In genomic region chrX:139759637-139760036, GRCh38 we compare ENCODE assay signal across 10 cellular contexts. TPM values are rescaled to one million over a fixed set of nuclear protein-coding genes. Genes with fewer than 3 reads are reported as not detected.
DNase-seq lines count a peak whose midpoint lies in the region; ATAC-seq and TF ChIP-seq lines count a peak whose summit lies in the region.
"Had no signal": no experiment of that assay in that cellular context is flagged by ENCODE, and none has a peak within 500 bp of the region (broad histone marks: within the 10 kb centered on the region; RNA-seq: fewer than 3 reads in every experiment).

No MANE protein-coding gene starts in this region.

- no peak overlapping the region for H3K4me3 Mint-ChIP-seq in activated T-cell treated with anti-CD3 and anti-CD28 coated beads, Interleukin-2, amount 50 U/mL, for 24 hours

- H3K4me3 ChIP-seq in A673 (ENCODE audit: low read depth, low read length, poor library complexity, severe bottlenecking): no peak overlapping the region

- peaks cover 28% of the 10 kb centered on the region in 2 donors for H3K36me3 Mint-ChIP-seq in activated naive CD4-positive, alpha-beta T cell treated with anti-CD3 and anti-CD28 coated beads, Interleukin-2, amount 50 U/mL, for 72 hours
- peaks cover 56% of the 10 kb centered on the region for H3K36me3 Mint-ChIP-seq in activated T-cell treated with anti-CD3 and anti-CD28 coated beads, Interleukin-2, amount 50 U/mL, for 24 hours (ENCODE audit: low read depth)

- no peaks in the 10 kb centered on the region for H3K27me3 ChIP-seq in A673 (replicated peaks; ENCODE audit: insufficient read depth, low read depth, low read length, poor library complexity)

- H3K4me1 ChIP-seq in A673 (ENCODE audit: insufficient read depth, low read length, poor library complexity, severe bottlenecking): peaks cover 11% of the 10 kb centered on the region

- H3K27me3 Mint-ChIP-seq in activated T-cell treated with anti-CD3 and anti-CD28 coated beads, Interleukin-2, amount 50 U/mL, for 24 hours: peaks cover 2% of the 10 kb centered on the region

- CTCF ChIA-PET in A673 (lab: Charles Lee): no interaction called here

- peaks cover 11% of the 10 kb centered on the region for H3K9me3 ChIP-seq in A673 (ENCODE audit: low read depth, low read length, poor library complexity, severe bottlenecking)

- H3K4me1 Mint-ChIP-seq in activated T-cell treated with anti-CD3 and anti-CD28 coated beads, Interleukin-2, amount 50 U/mL, for 24 hours (ENCODE audit: low read depth): no peaks in the 10 kb centered on the region

- POLR2A ChIA-PET in A673 (lab: Charles Lee; ENCODE audit: low non-redundant PET): no interaction called here

- peak; percentile 68 for DNase-seq in A673 (ENCODE audit: low spot score)
- DNase-seq in RPMI7951 (ENCODE audit: low read depth): peak; percentile 11
- DNase-seq in glomerular visceral epithelial cell (ENCODE audit: extremely low spot score): peak; percentile 1
- DNase-seq in activated naive CD4-positive, alpha-beta T cell treated with anti-CD3 and anti-CD28 coated beads, Interleukin-2, amount 50 U/mL, for 72 hours (ENCODE audit: low spot score in 2 of 2): no peak
- DNase-seq in activated CD4-positive, CD25-positive, alpha-beta regulatory T cell (lab: John Stamatoyannopoulos, UW): no peak
- DNase-seq in activated T-cell treated with anti-CD3 and anti-CD28 coated beads, Interleukin-2, amount 50 U/mL, for 24 hours: no peak
- DNase-seq: activated effector memory CD4-positive, alpha-beta T cell treated with anti-CD3 and anti-CD28 coated beads, Interleukin-2, amount 50 U/mL, for 16 hours had no signal

- peak overlapping the region; percentile 41 for H3K27ac ChIP-seq in A673 (ENCODE audit: low read depth, low read length, poor library complexity, severe bottlenecking)

- ATAC-seq in activated naive CD4-positive, alpha-beta T cell treated with anti-CD3 and anti-CD28 coated beads, Interleukin-2, amount 50 U/mL, for 72 hours: no peak
- no peak for ATAC-seq in GM21786 (IDR thresholded peaks at IDR 0.05; ENCODE audit: unreplicated experiment)

- intact Hi-C loops in A673 (cut with micrococcal nuclease; ENCODE audit: unreplicated experiment): loop anchor here (1.0 to 5.0 kb wide), 2 partner anchors 211 to 1002 kb away; no protein-coding TSS in a partner anchor

- BruUV-seq in A673 (replicated peaks; lab: Mats Ljungman, UMichigan): no TSS peak

- no peak overlapping the region for H3K27ac Mint-ChIP-seq in activated naive CD4-positive, alpha-beta T cell treated with anti-CD3 and anti-CD28 coated beads, Interleukin-2, amount 50 U/mL, for 72 hours
- H3K27ac Mint-ChIP-seq in activated T-cell treated with anti-CD3 and anti-CD28 coated beads, Interleukin-2, amount 50 U/mL, for 24 hours: no peak overlapping the region

- peaks cover 0 to 3% of the 10 kb centered on the region in 2 donors for H3K9me3 Mint-ChIP-seq in activated naive CD4-positive, alpha-beta T cell treated with anti-CD3 and anti-CD28 coated beads, Interleukin-2, amount 50 U/mL, for 72 hours
- peaks cover 3% of the 10 kb centered on the region for H3K9me3 Mint-ChIP-seq in activated T-cell treated with anti-CD3 and anti-CD28 coated beads, Interleukin-2, amount 50 U/mL, for 24 hours

- TF ChIP-seq CTCF in A673 (conservative IDR thresholded peaks at IDR 0.05; ENCODE audit: low read depth, low read length) (peak; percentile 74), GM12874 (IDR thresholded peaks at IDR 0.05; ENCODE audit: insufficient read depth, low read depth, low read length) (peak; percentile 21; the same call in 1 of the 2 replicates)

- peaks cover 9% of the 10 kb centered on the region for H3K36me3 ChIP-seq in A673 (ENCODE audit: insufficient read depth, low read length, poor library complexity, severe bottlenecking)

RNA-seq across cellular contexts. Expression of gene MCF2, which starts 51.7 kb away (rescaled TPM):
- total RNA-seq in A673 (2021): 1.3 and 2.7 TPM in 2 replicates
- total RNA-seq in RPMI7951 (2014; rRNA removed; shearing (Covaris generic)): not detected in 2 replicates
- under 1 TPM; 0.23 to 0.72 TPM for total RNA-seq in activated naive CD4-positive, alpha-beta T cell treated with anti-CD3 and anti-CD28 coated beads, Interleukin-2, amount 50 U/mL, for 72 hours
- total RNA-seq: subcutaneous adipose tissue had no signal

Comparison
In these comparisons a context has a peak if more than half of its experiments do, and no peak if none do; other contexts are left out.
1. DNase-seq: peak in A673 (single experiment), RPMI7951 (single experiment) and glomerular visceral epithelial cell (single experiment); none in activated naive CD4-positive, alpha-beta T cell treated with anti-CD3 and anti-CD28 coated beads, Interleukin-2, amount 50 U/mL, for 72 hours (0 of 2), activated CD4-positive, CD25-positive, alpha-beta regulatory T cell (0 of 4) and activated T-cell treated with anti-CD3 and anti-CD28 coated beads, Interleukin-2, amount 50 U/mL, for 24 hours (single experiment).